ENCODE assay signal across 8 cellular contexts in the genomic region with DNA sequence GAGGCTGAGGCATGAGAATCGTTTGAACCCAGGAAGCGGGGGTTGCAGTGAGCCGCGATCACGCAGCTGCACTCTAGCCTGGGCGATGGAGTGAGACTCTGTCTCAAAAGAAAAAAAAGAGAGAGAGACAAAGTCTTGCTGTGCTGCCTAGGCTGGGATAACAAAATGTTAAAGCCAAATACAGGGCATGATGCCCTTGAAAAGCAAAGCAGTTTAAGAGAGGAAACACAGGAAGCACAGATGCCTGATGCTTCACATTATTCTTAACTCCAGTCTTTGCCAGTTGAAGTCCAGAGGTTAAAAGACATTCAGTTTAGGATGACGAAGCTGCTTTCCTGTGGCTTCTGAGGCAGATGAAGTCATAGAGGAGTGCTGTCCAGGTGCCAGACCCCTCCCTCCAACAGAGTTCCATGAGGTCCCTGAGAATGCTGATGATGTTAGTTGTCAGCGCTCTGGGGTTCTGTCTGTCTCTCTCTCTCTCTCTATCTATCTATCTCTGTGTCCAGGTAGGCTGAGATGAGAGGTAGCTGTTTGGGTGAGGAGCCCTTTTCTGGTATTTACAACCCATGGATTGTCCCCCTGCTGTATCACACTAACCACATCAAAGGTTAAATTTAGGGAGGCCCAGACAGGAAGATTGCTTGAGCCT. TPM values are rescaled to one million over a fixed set of nuclear protein-coding genes. Genes with fewer than 3 reads are reported as not detected.
DNase-seq lines count a peak whose midpoint lies in the region; ATAC-seq and TF ChIP-seq lines count a peak whose summit lies in the region.

No MANE protein-coding gene starts in this region.

- intact Hi-C loops in Right ventricle myocardium superior (cut with DNase I) = no loop called here

- no peaks in the 10 kb centered on the region for H3K9me3 Mint-ChIP-seq in progenitor cell of endocrine pancreas (ENCODE audit: low read depth)

- no peaks in the 10 kb centered on the region for H3K36me3 Mint-ChIP-seq in progenitor cell of endocrine pancreas (ENCODE audit: insufficient read depth)

- H3K27me3 Mint-ChIP-seq in progenitor cell of endocrine pancreas = no peaks in the 10 kb centered on the region

- H3K4me1 Mint-ChIP-seq in progenitor cell of endocrine pancreas (ENCODE audit: low read depth) = peaks cover 23% of the 10 kb centered on the region

- DNase-seq in DMS 273 (lab: John Stamatoyannopoulos, UW; ENCODE audit: unreplicated experiment) = peak; percentile 80
- no peak for DNase-seq in DMS 273 treated with DMSO at 0.1 percent for 48 hours (lab: John Stamatoyannopoulos, UW)
- DNase-seq in NCI-H2029 (lab: John Stamatoyannopoulos, UW) = peak; percentile 78
- peak; percentile 66 for DNase-seq in dedifferentiated amniotic fluid mesenchymal stem cell (ENCODE audit: extremely low spot score)
- no peak for DNase-seq in progenitor cell of endocrine pancreas (ENCODE audit: low spot score, unreplicated experiment)
- DNase-seq in NK-92 treated with Interleukin-12 subunit alpha and Interleukin-12 subunit beta, amount 100 ng/mL, for 24 hours (lab: John Stamatoyannopoulos, UW) = no peak
- DNase-seq in G401 (ENCODE audit: low spot score) = no peak
- DNase-seq in Right ventricle myocardium superior = no peak

- peak overlapping the region; percentile 10 for H3K27ac Mint-ChIP-seq in progenitor cell of endocrine pancreas

- no peak for ATAC-seq in Right ventricle myocardium superior (ENCODE audit: poor library complexity)

- in situ Hi-C loops in G401 (cut with HindIII; ENCODE audit: low sequenced_read_pairs) = no loop called here

- no peak overlapping the region for H3K4me3 Mint-ChIP-seq in progenitor cell of endocrine pancreas (ENCODE audit: low read depth)

- TF ChIP-seq CTCF in progenitor cell of endocrine pancreas (IDR thresholded peaks at IDR 0.05; ENCODE audit: unreplicated experiment) = no peak

RNA-seq across cellular contexts. Expression of gene MRPL52, which starts 4.9 kb away (rescaled TPM):
- total RNA-seq in progenitor cell of endocrine pancreas (113 and 121 TPM in 2 replicates), Right ventricle myocardium superior (110 TPM)
- 77.9 and 133 TPM in 2 replicates for total RNA-seq in G401 (2014; rRNA removed; shearing (Covaris generic))

RNA-seq across cellular contexts. Expression of gene SLC7A7, which starts 9.6 kb away (rescaled TPM):
- 6.7 and 7.7 TPM in 2 replicates for total RNA-seq in progenitor cell of endocrine pancreas
- total RNA-seq in G401 (2014; rRNA removed; shearing (Covaris generic)) = 27.3 and 28.1 TPM in 2 replicates
- 4.6 TPM for total RNA-seq in Right ventricle myocardium superior

RNA-seq across cellular contexts. Expression of gene MMP14, which starts 11.6 kb away (rescaled TPM):
- total RNA-seq in progenitor cell of endocrine pancreas (198 and 209 TPM in 2 replicates), Right ventricle myocardium superior (22.5 TPM)
- 294 and 298 TPM in 2 replicates for total RNA-seq in G401 (2014; rRNA removed; shearing (Covaris generic))

RNA-seq across cellular contexts. Expression of gene LRP10, which starts 46.7 kb away (rescaled TPM):
- total RNA-seq in progenitor cell of endocrine pancreas = 39.8 and 43.1 TPM in 2 replicates
- 37.1 and 41.5 TPM in 2 replicates for total RNA-seq in G401 (2014; rRNA removed; shearing (Covaris generic))
- total RNA-seq in Right ventricle myocardium superior = 50.8 TPM

RNA-seq across cellular contexts. Expression of gene REM2, which starts 58.2 kb away (rescaled TPM):
- total RNA-seq in progenitor cell of endocrine pancreas (10.0 and 11.3 TPM in 2 replicates), Right ventricle myocardium superior (not detected)
- total RNA-seq in G401 (2014; rRNA removed; shearing (Covaris generic)) = not detected in 2 replicates

Comparison
In these comparisons a context has a peak if more than half of its experiments do, and no peak if none do; other contexts are left out.
1. DNase-seq: peak in DMS 273 (single experiment), NCI-H2029 (single experiment) and dedifferentiated amniotic fluid mesenchymal stem cell (single experiment); none in DMS 273 treated with DMSO at 0.1 percent for 48 hours (single experiment), progenitor cell of endocrine pancreas (single experiment), NK-92 treated with Interleukin-12 subunit alpha and Interleukin-12 subunit beta, amount 100 ng/mL, for 24 hours (single experiment), G401 (single experiment) and Right ventricle myocardium superior (single experiment).